ENCODE assay signal across 8 cellular contexts in the genomic region with DNA sequence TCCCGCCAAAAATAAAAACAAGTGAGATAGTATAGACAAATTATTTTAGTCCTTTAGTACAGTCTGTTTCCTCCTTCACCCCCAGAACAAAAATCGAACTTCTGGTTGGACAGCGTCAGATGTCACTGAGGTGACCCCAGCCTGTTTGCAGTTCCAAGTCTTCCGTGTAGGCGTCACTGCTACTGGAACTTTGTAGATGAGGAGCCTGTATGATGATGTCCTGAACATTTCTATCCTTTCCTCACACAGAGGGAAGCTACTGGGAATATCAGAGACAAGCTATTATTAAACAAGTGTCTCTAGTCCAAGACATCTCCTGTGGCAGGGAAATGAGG. TPM values are rescaled to one million over a fixed set of nuclear protein-coding genes. Genes with fewer than 3 reads are reported as not detected.
DNase-seq lines count a peak whose midpoint lies in the region; ATAC-seq and TF ChIP-seq lines count a peak whose summit lies in the region.

No MANE protein-coding gene starts in this region.

- H3K4me1 ChIP-seq in mammary epithelial cell (ENCODE audit: insufficient read depth, low read length): peaks cover 27% of the 10 kb centered on the region
- peaks cover 43% of the 10 kb centered on the region for H3K4me1 ChIP-seq in upper lobe of right lung

- H3K4me3 ChIP-seq in mammary epithelial cell (replicated peaks in 1 of 3; ENCODE audit: insufficient read depth in 1 of 3, low read depth in 2 of 3, low read length in 3 of 3): peak overlapping the region in 2 of 3 experiments; percentile 49 to 86
- peak overlapping the region; percentile 83 for H3K4me3 ChIP-seq in upper lobe of right lung

- TSS peak; percentile 14 for BruUV-seq in mammary epithelial cell (replicated peaks; lab: Mats Ljungman, UMichigan)

- H3K9ac ChIP-seq in mammary epithelial cell (ENCODE audit: insufficient read depth, low read length): no peak overlapping the region

- H3K36me3 ChIP-seq in mammary epithelial cell (ENCODE audit: insufficient read depth, low read length) (peaks cover 2% of the 10 kb centered on the region), upper lobe of right lung (no peaks in the 10 kb centered on the region)

- peak overlapping the region; percentile 98 for H3K4me2 ChIP-seq in mammary epithelial cell (ENCODE audit: insufficient read depth, low read depth, low read length)

- H3K27me3 ChIP-seq in mammary epithelial cell (ENCODE audit: insufficient read depth, low read length) (no peaks in the 10 kb centered on the region), upper lobe of right lung (no peaks in the 10 kb centered on the region)

- ATAC-seq in upper lobe of right lung: no peak

- H3K9me3 ChIP-seq in mammary epithelial cell (replicated peaks; ENCODE audit: insufficient read depth, low read length) (no peaks in the 10 kb centered on the region), upper lobe of right lung (no peaks in the 10 kb centered on the region)

- H3K79me2 ChIP-seq in mammary epithelial cell (ENCODE audit: insufficient read depth, low read length): peaks cover 39% of the 10 kb centered on the region

- CTCF ChIA-PET in mammary epithelial cell (lab: Charles Lee; ENCODE audit: low non-redundant PET): no interaction called here

- dilution Hi-C loops in mammary epithelial cell (cut with HindIII; ENCODE audit: low sequenced_read_pairs): no loop called here

- intact Hi-C loops in mammary epithelial cell (cut with micrococcal nuclease) (no loop called here), upper lobe of right lung (cut with DNase I) (no loop called here)

- 8% methylated on average over 5 of the region's 5 CpGs for WGBS in mammary epithelial cell (ENCODE audit: low coverage, missing lambda C conversion rate)

- no peak overlapping the region for H2AFZ ChIP-seq in mammary epithelial cell (ENCODE audit: low read depth, low read length)

- DNase-seq in G401 (ENCODE audit: low spot score) (peak; percentile 49), NCI-H510A treated with DMSO at 0.1 percent for 48 hours (lab: John Stamatoyannopoulos, UW) (peak; percentile 62), mammary epithelial cell (no peak), lung microvascular endothelial cell (ENCODE audit: low read depth in 2 of 2) (peak; percentile 39 to 54), upper lobe of right lung (no peak), foreskin melanocyte (no peak), activated gamma-delta T cell (lab: John Stamatoyannopoulos, UW) (no peak), UCSD-AML1 (lab: John Stamatoyannopoulos, UW; ENCODE audit: unreplicated experiment) (no peak)

- no peak overlapping the region for H3K27ac ChIP-seq in mammary epithelial cell (ENCODE audit: insufficient read depth, low read depth, low read length)
- H3K27ac ChIP-seq in upper lobe of right lung: peak overlapping the region; percentile 93

- TF ChIP-seq CTCF in mammary epithelial cell (conservative IDR thresholded peaks at IDR 0.05 in 1 of 2, IDR thresholded peaks at IDR 0.05 in 1 of 2; ENCODE audit: extremely low read depth in 1 of 2, insufficient read depth in 1 of 2, low read depth in 1 of 2, low read length in 2 of 2) (peak in 1 of 2 donors; percentile 4), upper lobe of right lung (IDR thresholded peaks at IDR 0.05) (no peak)

- H4K20me1 ChIP-seq in mammary epithelial cell (ENCODE audit: insufficient read depth, low read length): no peaks in the 10 kb centered on the region

- in situ Hi-C loops in G401 (cut with HindIII; ENCODE audit: low sequenced_read_pairs) (no loop called here), mammary epithelial cell (cut with MboI; ENCODE audit: low sequenced_read_pairs in 2 of 2) (loop anchor here in 1 of 2 donors (25.0 kb wide), 1 partner anchor 877 kb away; no protein-coding TSS in a partner anchor)

RNA-seq across cellular contexts. Expression of gene VEZF1, which starts 0.9 kb away (rescaled TPM):
- 22.7 and 37.4 TPM in 2 replicates for total RNA-seq in G401 (2014; rRNA removed; shearing (Covaris generic))
- 10 to 100 TPM; 20.5 to 34.7 TPM for total RNA-seq in mammary epithelial cell
- 17.6 TPM for polyA plus RNA-seq in mammary epithelial cell
- 20.1 TPM for polyA minus RNA-seq in mammary epithelial cell
- total RNA-seq in lung microvascular endothelial cell: 18.7 and 23.0 TPM in 2 replicates
- 77.1 TPM for total RNA-seq in upper lobe of right lung

RNA-seq across cellular contexts. Expression of gene SRSF1, which starts 18.1 kb away (rescaled TPM):
- total RNA-seq in G401 (2014; rRNA removed; shearing (Covaris generic)): 461 and 585 TPM in 2 replicates
- total RNA-seq in mammary epithelial cell: 100 to 1,000 TPM; 197 to 238 TPM
- polyA plus RNA-seq in mammary epithelial cell: 137 TPM
- 258 TPM for polyA minus RNA-seq in mammary epithelial cell
- total RNA-seq in lung microvascular endothelial cell: 300 and 316 TPM in 2 replicates
- 153 TPM for total RNA-seq in upper lobe of right lung

RNA-seq across cellular contexts. Expression of gene CUEDC1, which starts 33.8 kb away (rescaled TPM):
- total RNA-seq in G401 (2014; rRNA removed; shearing (Covaris generic)): 26.7 and 42.3 TPM in 2 replicates
- total RNA-seq in mammary epithelial cell (10 to 100 TPM in 1 of 2 donors, 1 to 10 TPM in 1; 1.8 to 14.4 TPM), lung microvascular endothelial cell (3.2 and 4.6 TPM in 2 replicates), upper lobe of right lung (41.9 TPM)
- 9.2 TPM for polyA plus RNA-seq in mammary epithelial cell
- polyA minus RNA-seq in mammary epithelial cell: 22.4 TPM

Comparison
In these comparisons a context has a peak if more than half of its experiments do, and no peak if none do; other contexts are left out.
1. DNase-seq: peak in G401 (single experiment), NCI-H510A treated with DMSO at 0.1 percent for 48 hours (single experiment) and lung microvascular endothelial cell (2 of 2); none in mammary epithelial cell (single experiment), upper lobe of right lung (single experiment), foreskin melanocyte (single experiment), activated gamma-delta T cell (single experiment) and UCSD-AML1 (single experiment).